8 cellular contexts compared by ENCODE assay signal in the genomic region with DNA sequence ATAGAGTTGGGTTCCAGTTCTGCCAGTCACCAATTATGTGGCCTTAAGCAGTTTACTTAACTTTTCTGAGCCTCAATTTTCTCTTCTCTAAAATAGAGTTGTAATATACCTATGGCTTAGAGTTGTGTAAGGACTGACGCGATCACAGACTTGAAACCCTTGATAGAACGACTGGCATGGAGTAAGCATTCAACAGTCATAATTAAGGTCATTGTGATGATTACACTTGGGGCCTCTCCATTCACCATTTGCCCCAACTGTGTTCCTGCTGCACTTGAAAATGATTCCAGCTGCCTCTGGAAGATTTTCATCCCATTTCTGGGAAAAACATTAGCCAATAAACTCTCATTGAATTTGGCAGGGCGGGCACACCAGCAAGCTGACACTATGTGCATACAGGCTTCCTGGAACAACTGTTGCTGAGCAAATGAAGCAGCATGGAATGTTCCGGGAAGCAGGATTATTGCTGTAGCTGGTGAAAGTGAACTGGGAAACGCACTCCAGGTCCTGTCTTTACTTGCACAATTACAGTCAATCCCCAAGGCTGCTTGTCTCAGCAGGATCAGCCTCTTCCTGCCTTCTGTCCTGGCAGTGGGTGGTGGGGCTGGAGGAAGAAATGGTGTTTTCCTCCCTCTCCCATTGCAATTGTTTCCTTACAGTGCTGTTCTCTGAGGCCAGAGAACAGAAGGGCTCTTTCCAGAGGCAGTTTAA. TPM values are rescaled to one million over a fixed set of nuclear protein-coding genes. Genes with fewer than 3 reads are reported as not detected.
DNase-seq lines count a peak whose midpoint lies in the region; ATAC-seq, FAIRE-seq and TF ChIP-seq lines count a peak whose summit lies in the region.

No MANE protein-coding gene starts in this region.

- H3K27me3 ChIP-seq in Panc1 (ENCODE audit: control insufficient read depth, insufficient read depth, low read length) (no peaks in the 10 kb centered on the region), pancreas (no peaks in the 10 kb centered on the region)

- TF ChIP-seq CTCF in Panc1 (IDR thresholded peaks at IDR 0.05) (no peak), fibroblast of pulmonary artery (IDR thresholded peaks at IDR 0.05; ENCODE audit: low read length, missing control alignments) (no peak), pancreas (IDR thresholded peaks at IDR 0.05) (no peak)

- peaks cover 100% of the 10 kb centered on the region for H3K4me1 ChIP-seq in Panc1 (ENCODE audit: control insufficient read depth, insufficient read depth, low read length)
- H3K4me1 ChIP-seq in pancreas = peaks cover 0 to 40% (median 0%) of the 10 kb centered on the region in 3 donors

- ATAC-seq in Panc1 = 0 out of 2 replicates have a peak, but pooled peaks have one; percentile 6
- peak in 3 of 4 donors; percentile 23 to 58 (median 55) for ATAC-seq in pancreas
- no peak for ATAC-seq in GM18498 (IDR thresholded peaks at IDR 0.05; ENCODE audit: unreplicated experiment)
- no peak for ATAC-seq in HG03460 (IDR thresholded peaks at IDR 0.05; ENCODE audit: unreplicated experiment)

- BruUV-seq in Panc1 (replicated peaks; lab: Mats Ljungman, UMichigan) = no TSS peak

- FAIRE-seq in pancreas (lab: Jason Lieb, UNC) = no peak

- in situ Hi-C loops in Panc1 (cut with HindIII; ENCODE audit: low pct_unique_long_range_greater_than_20kb, low sequenced_read_pairs) = no loop called here

- no peaks in the 10 kb centered on the region for H3K9me3 ChIP-seq in Panc1 (ENCODE audit: control insufficient read depth, insufficient read depth, low read depth, low read length)
- H3K9me3 ChIP-seq in pancreas = no peaks in the 10 kb centered on the region

- CTCF ChIA-PET in Panc1 (lab: Charles Lee) = no interaction called here

- 84 to 86% methylated on average over 6 of the region's 6 CpGs for WGBS in pancreas, 2 donors

- peak overlapping the region in 1 of 2 experiments; percentile 21; a peak in 2 of 4 replicates for H3K4me3 ChIP-seq in Panc1 (ENCODE audit: low read depth in 2 of 2, low read length in 2 of 2)
- no peak overlapping the region for H3K4me3 ChIP-seq in fibroblast of pulmonary artery (replicated peaks; ENCODE audit: low read depth, low read length)
- no peak overlapping the region for H3K4me3 ChIP-seq in pancreas

- DNase-seq in DMS 273 (lab: John Stamatoyannopoulos, UW; ENCODE audit: unreplicated experiment) = peak; percentile 49
- no peak for DNase-seq in Panc1 (ENCODE audit: low read depth, low spot score)
- DNase-seq in fibroblast of pulmonary artery (ENCODE audit: low read depth) = peak; percentile 62
- no peak for DNase-seq in pancreas
- DNase-seq in SW 1271 (lab: John Stamatoyannopoulos, UW) = no peak
- DNase-seq in NCI-H2107 (lab: John Stamatoyannopoulos, UW) = no peak

- POLR2A ChIA-PET in Panc1 (lab: Charles Lee) = interaction anchor here (1.1 kb wide), 1 partner anchor 12 kb away, joined by 3 read pairs; no protein-coding TSS in a partner anchor

- H3K27ac ChIP-seq in Panc1 (ENCODE audit: low read length) (peak overlapping the region; percentile 99), pancreas (peak overlapping the region in 2 of 4 donors; percentile 7 to 44)

- intact Hi-C loops in Panc1 (cut with micrococcal nuclease; ENCODE audit: unreplicated experiment) = no loop called here
- intact Hi-C loops in pancreas (cut with DNase I) = no loop called here

- H3K36me3 ChIP-seq in Panc1 (ENCODE audit: control insufficient read depth, insufficient read depth, low read length) (peaks cover 17% of the 10 kb centered on the region; the same call in 1 of the 2 replicates), pancreas (no peaks in the 10 kb centered on the region)

RNA-seq across cellular contexts. Expression of a gene that starts 19.6 kb away (rescaled TPM):
- total RNA-seq in Panc1 (2021; ENCODE audit: unreplicated experiment) (1,819 TPM), pancreas (100 to 1,000 TPM; 343 to 677 (median 391) TPM)
- polyA plus RNA-seq in Panc1 (2012; ENCODE audit: insufficient read length) = 1,270 TPM
- 100 to 1,000 TPM; 133 TPM for polyA plus RNA-seq in pancreas

Comparison
In these comparisons a context has a peak if more than half of its experiments do, and no peak if none do; other contexts are left out.
1. DNase-seq: peak in DMS 273 (single experiment) and fibroblast of pulmonary artery (single experiment); none in Panc1 (single experiment), pancreas (0 of 6), SW 1271 (0 of 2) and NCI-H2107 (single experiment).
2. ATAC-seq: peak in Panc1 (single experiment) and pancreas (3 of 4); none in GM18498 (single experiment) and HG03460 (single experiment).